1 cellular context compared by ENCODE assay signal in the genomic region with DNA sequence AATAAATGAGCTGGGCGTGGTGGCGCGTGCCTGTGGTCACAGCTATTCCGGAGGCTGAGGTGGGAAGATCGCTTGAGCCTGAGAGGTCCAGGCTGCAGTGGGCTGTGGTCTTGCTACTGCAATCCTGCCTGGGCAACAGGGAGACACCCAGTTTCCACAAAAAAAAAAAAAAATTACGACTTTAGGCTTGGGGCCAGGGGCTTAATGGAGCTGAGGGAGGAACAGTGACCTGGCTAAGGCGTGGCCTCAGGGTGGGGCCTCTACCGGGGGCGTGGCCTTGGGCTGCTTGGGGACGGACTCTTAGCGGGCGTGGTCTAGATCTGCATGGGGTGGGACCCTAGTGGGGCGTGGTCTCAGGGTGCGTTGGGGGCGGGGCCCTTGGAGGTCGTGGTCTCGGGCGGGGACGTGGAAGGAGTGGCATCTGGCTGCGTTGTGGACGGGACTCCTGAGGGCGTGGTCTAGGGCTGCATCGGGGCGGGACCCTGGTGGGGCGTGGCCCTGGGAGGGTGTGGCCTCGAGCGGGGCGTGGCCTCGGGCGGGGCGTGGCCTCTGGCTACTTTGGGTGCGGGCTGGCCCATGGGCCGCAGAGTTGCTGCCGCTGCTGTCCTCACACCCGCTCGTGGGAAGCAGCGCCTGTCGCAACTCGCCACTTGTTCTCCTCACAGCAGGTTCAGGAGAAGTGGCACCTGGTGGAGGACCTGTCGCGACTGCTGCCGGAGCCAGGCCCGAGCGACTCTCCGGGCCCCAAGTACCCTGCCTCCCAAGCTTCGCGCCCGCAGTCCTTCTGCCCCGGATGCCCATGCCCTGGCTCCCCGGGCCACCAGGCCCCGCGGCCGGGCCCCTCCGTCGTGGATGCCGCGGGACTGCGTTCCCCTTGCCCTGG.
A peak's percentile ranks its signal among the peaks of the same experiment; 100 is the strongest.
TF ChIP-seq lines count a peak whose summit lies in the region.

No MANE protein-coding gene starts in this region.

TF ChIP-seq in K562, 482 proteins besides CTCF, POLR2A, EP300 and RAD21 (continued from another document and continues in another):
- no peak for TF ChIP-seq CHD7 (IDR thresholded peaks at IDR 0.05; ENCODE audit: low read depth, low read length)
- no peak for TF ChIP-seq MEIS2 (IDR thresholded peaks at IDR 0.05; ENCODE audit: partially characterized antibody)
- TF ChIP-seq CREM (IDR thresholded peaks at IDR 0.05; ENCODE audit: low read depth) = peak; percentile 44; the same call in 1 of the 2 replicates
- TF ChIP-seq HCFC1 (IDR thresholded peaks at IDR 0.05; ENCODE audit: low read depth, low read length) = no peak
- TF ChIP-seq TCF15 (CRISPR knock-in tag; IDR thresholded peaks at IDR 0.05) = no peak
- no peak for TF ChIP-seq PHF21A (IDR thresholded peaks at IDR 0.05; ENCODE audit: borderline replicate concordance, low read depth)
- TF ChIP-seq ZNF217 (CRISPR knock-in tag; IDR thresholded peaks at IDR 0.05) = no peak
- TF ChIP-seq, protein P1, sequence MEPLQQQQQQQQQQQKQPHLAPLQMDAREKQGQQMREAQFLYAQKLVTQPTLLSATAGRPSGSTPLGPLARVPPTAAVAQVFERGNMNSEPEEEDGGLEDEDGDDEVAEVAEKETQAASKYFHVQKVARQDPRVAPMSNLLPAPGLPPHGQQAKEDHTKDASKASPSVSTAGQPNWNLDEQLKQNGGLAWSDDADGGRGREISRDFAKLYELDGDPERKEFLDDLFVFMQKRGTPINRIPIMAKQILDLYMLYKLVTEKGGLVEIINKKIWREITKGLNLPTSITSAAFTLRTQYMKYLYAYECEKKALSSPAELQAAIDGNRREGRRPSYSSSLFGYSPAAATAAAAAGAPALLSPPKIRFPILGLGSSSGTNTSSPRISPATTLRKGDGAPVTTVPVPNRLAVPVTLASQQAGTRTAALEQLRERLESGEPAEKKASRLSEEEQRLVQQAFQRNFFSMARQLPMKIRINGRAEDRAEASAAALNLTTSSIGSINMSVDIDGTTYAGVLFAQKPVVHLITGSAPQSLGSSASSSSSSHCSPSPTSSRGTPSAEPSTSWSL (CRISPR knock-in tag; IDR thresholded peaks at IDR 0.05; ENCODE audit: borderline replicate concordance) = no peak
- TF ChIP-seq POLR3A (IDR thresholded peaks at IDR 0.05; ENCODE audit: borderline replicate concordance, extremely low read depth, insufficient read depth, insufficient read length) = no peak
- no peak for TF ChIP-seq KLF16 (IDR thresholded peaks at IDR 0.05)
- TF ChIP-seq, protein P2, sequence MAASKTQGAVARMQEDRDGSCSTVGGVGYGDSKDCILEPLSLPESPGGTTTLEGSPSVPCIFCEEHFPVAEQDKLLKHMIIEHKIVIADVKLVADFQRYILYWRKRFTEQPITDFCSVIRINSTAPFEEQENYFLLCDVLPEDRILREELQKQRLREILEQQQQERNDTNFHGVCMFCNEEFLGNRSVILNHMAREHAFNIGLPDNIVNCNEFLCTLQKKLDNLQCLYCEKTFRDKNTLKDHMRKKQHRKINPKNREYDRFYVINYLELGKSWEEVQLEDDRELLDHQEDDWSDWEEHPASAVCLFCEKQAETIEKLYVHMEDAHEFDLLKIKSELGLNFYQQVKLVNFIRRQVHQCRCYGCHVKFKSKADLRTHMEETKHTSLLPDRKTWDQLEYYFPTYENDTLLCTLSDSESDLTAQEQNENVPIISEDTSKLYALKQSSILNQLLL (CRISPR knock-in tag; IDR thresholded peaks at IDR 0.05; ENCODE audit: borderline replicate concordance) = no peak
- TF ChIP-seq ZNF445 (CRISPR knock-in tag; IDR thresholded peaks at IDR 0.05; ENCODE audit: low read depth) = no peak
- TF ChIP-seq PHTF2 (CRISPR knock-in tag; IDR thresholded peaks at IDR 0.05) = no peak
- TF ChIP-seq ZNF280A (IDR thresholded peaks at IDR 0.05; ENCODE audit: low read depth, partially characterized antibody) = no peak
- no peak for TF ChIP-seq ZNF23 (CRISPR knock-in tag; IDR thresholded peaks at IDR 0.05)
- TF ChIP-seq ARNT (IDR thresholded peaks at IDR 0.05) = no peak
- TF ChIP-seq ZNF518B (CRISPR knock-in tag; IDR thresholded peaks at IDR 0.05) = no peak
- no peak for TF ChIP-seq IRF2 (CRISPR knock-in tag; IDR thresholded peaks at IDR 0.05)
- no peak for TF ChIP-seq EWSR1 (IDR thresholded peaks at IDR 0.05; ENCODE audit: borderline replicate concordance, low read depth, partially characterized antibody)
- no peak for TF ChIP-seq ELF4 (CRISPR knock-in tag; IDR thresholded peaks at IDR 0.05)
- TF ChIP-seq TAF1 (IDR thresholded peaks at IDR 0.05; ENCODE audit: control insufficient read depth, extremely low read depth, insufficient read depth, low read length, severe bottlenecking) = peak; percentile 65
- TF ChIP-seq ZBTB7A (IDR thresholded peaks at IDR 0.05; ENCODE audit: borderline replicate concordance, control insufficient read depth, low read depth, low read length) = peak; percentile 89
- no peak; the same call in 1 of the 2 replicates for TF ChIP-seq MTA1 (IDR thresholded peaks at IDR 0.05; ENCODE audit: borderline replicate concordance)
- no peak for TF ChIP-seq GATA2 (CRISPR knock-in tag; IDR thresholded peaks at IDR 0.05)
- no peak for TF ChIP-seq NFE2L1 (tag; IDR thresholded peaks at IDR 0.05; ENCODE audit: borderline replicate concordance, low read depth)
- no peak for TF ChIP-seq TCF7L2 (IDR thresholded peaks at IDR 0.05; ENCODE audit: low read depth, low read length)
- TF ChIP-seq OTX1 (CRISPR knock-in tag; IDR thresholded peaks at IDR 0.05) = peak; percentile 25; the same call in 1 of the 2 replicates
- no peak for TF ChIP-seq NR0B1 (IDR thresholded peaks at IDR 0.05; ENCODE audit: partially characterized antibody)
- TF ChIP-seq C11orf30 (IDR thresholded peaks at IDR 0.05; ENCODE audit: low read depth) = no peak
- no peak for TF ChIP-seq ZNF780A (CRISPR knock-in tag; IDR thresholded peaks at IDR 0.05)
- TF ChIP-seq FUS (optimal IDR thresholded peaks at IDR 0.05; ENCODE audit: low read depth, low read length) = peak; percentile 44
